Comparison of ENCODE assay signal across 29 cellular contexts in the genomic region with DNA sequence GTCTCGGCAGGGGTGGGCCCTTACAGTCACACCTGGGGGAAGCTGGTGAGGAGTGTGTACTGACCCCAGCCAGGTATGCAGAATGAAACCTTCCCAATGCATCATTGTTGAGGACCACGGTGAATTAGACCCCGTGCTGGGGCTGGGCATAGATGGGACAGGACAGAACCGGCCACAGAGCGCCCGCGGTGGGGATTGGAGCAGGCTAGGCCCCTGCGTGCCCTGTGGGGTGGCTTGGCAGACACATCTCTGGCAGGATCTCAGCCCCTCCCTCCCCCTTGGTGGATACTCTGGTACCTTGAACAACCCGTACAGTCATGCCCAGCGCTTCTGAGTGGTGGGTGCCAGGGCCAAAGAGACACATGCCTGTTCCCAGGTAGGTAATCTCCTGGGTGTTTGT.
"Had no signal": no experiment of that assay in that cellular context is flagged by ENCODE, and none has a peak within 500 bp of the region (broad histone marks: within the 10 kb centered on the region; RNA-seq: fewer than 3 reads in every experiment).

No MANE protein-coding gene starts in this region.

- H3K4me1 ChIP-seq: heart left ventricle, sigmoid colon, stomach, thyroid gland had no signal

- ATAC-seq: activated T-cell treated with anti-CD3 and anti-CD28 coated beads, Interleukin-2, amount 50 U/mL, for 4 hours; activated T-helper 17 cell treated with anti-CD3 and anti-CD28 coated beads, Interleukin-2, amount 50 U/mL, for 72 hours; left lobe of liver; mucosa of descending colon; natural killer cell treated with Interleukin-12 subunit alpha and Interleukin-12 subunit beta and Interleukin-15 and Interleukin-18, amount 100 ng/mL, for 72 hours; SK-N-SH treated with all-trans-retinoic acid at 6 μM for 48 hours; stimulated activated naive B cell treated with anti-CD40 and anti-IgM and Interleukin-4, amounts not matched to agents 10 μg/mL and 1 μg/mL and 100 μg/mL, for 72 hours; T-helper 17 cell had no signal

- DNase-seq: activated CD4-positive, alpha-beta memory T cell treated with anti-CD3 and anti-CD28 coated beads, Interleukin-2, amount 10 ng/mL, durations not matched to agents 7 days and 5 days; activated CD4-positive, alpha-beta T cell treated with anti-CD3 and anti-CD28 coated beads, Interleukin-2, amount 10 ng/mL, durations not matched to agents 7 days and 5 days; activated CD4-positive, CD25-positive, alpha-beta regulatory T cell treated with anti-CD3 and anti-CD28 coated beads, Interleukin-2, amount 50 U/mL, for 72 hours; activated CD8-positive, alpha-beta memory T cell treated with anti-CD3 and anti-CD28 coated beads, Interleukin-2, amount 50 U/mL, for 48 hours; activated gamma-delta T cell treated with Interleukin-2 at 50 U/mL for 16 hours; activated naive CD4-positive, alpha-beta T cell treated with anti-CD3 and anti-CD28 coated beads, Interleukin-2, amount 50 U/mL, for 16 hours; activated T-cell treated with anti-CD3 and anti-CD28 coated beads, Interleukin-2, amount 50 U/mL, for 4 hours; cerebellar nuclear complex; cortex of kidney; foreskin fibroblast; hypothalamus; immature natural killer cell; kidney glomerular epithelial cell; mesendoderm; retina; sigmoid colon; small intestine; stimulated activated CD4-positive, alpha-beta T cell treated with anti-CD3 and anti-CD28 coated beads, Interleukin-2, amount 100 ng/mL, for 24 hours; stimulated activated naive B cell treated with anti-CD40 and anti-IgM and Interleukin-4, amounts not matched to agents 10 μg/mL and 1 μg/mL and 100 μg/mL, for 72 hours; stomach; T-helper 17 cell; thyroid gland had no signal

- H3K27me3 ChIP-seq: thyroid gland had no signal

- H3K4me3 ChIP-seq: heart left ventricle, lung, mucosa of descending colon, sigmoid colon, stomach, thyroid gland had no signal

- H3K36me3 ChIP-seq: heart left ventricle, sigmoid colon, stomach, thyroid gland had no signal

- H3K9me3 ChIP-seq: heart left ventricle, mucosa of descending colon, sigmoid colon, stomach, thyroid gland had no signal

- H3K27ac ChIP-seq: heart left ventricle, sigmoid colon, stomach, thyroid gland had no signal
